In the genomic region with DNA sequence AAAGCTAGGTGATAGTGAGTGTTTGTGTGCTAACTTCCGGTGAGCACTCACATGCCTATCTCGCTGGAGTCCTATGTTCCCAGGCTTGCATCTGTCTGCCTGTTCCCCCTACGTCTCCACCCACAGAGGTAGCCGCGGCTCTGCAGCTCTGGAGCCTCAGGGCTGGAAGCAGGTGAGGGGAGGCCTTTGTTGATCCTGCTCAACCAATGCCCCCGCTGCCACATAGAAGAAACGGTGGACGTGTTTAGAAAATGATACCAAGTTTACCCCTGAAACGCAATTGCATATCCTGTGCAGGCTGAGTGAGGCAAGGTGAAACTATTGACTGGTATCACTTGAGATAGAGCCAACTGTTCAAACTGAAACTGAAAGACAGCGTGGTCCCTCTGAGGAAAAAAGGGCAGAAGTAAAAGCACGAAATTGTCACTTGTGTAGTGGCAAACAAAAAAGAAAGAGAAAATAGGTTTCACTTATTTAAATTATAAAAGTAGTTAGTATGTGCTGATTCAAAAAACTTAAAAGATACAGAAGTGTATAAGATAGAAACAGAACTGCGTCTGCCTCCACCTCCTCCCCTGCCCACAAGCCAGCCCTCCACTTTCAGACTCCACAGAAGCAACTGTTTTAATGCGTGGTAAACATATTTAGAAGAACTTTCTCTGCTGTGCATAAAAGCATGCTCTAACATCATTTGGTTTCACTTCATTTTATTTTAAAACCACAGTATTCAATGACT, we compare ENCODE assay signal across 8 cellular contexts. TPM values are rescaled to one million over a fixed set of nuclear protein-coding genes. Genes with fewer than 3 reads are reported as not detected.
DNase-seq lines count a peak whose midpoint lies in the region; ATAC-seq, FAIRE-seq and TF ChIP-seq lines count a peak whose summit lies in the region.

No MANE protein-coding gene starts in this region.

- H3K4me1 Mint-ChIP-seq in mesothelial cell of epicardium, result peaks cover 21% of the 10 kb centered on the region

- TF ChIP-seq CTCF in mesothelial cell of epicardium (IDR thresholded peaks at IDR 0.05; ENCODE audit: unreplicated experiment), result no peak
- no peak for TF ChIP-seq CTCF in D721Med (IDR thresholded peaks at IDR 0.05; ENCODE audit: insufficient read depth, missing control alignments)

- no peaks in the 10 kb centered on the region for H3K27me3 Mint-ChIP-seq in mesothelial cell of epicardium (ENCODE audit: low read depth)

- no peak overlapping the region for H3K27ac Mint-ChIP-seq in mesothelial cell of epicardium

- H3K4me3 ChIP-seq in mucosa of stomach (ENCODE audit: low read length), result peak overlapping the region; percentile 28
- H3K4me3 ChIP-seq in urinary bladder (ENCODE audit: low read depth, low read length), result peak overlapping the region; percentile 32

- WGBS in urinary bladder, result 78% methylated on average over 13 of the region's 13 CpGs

- DNase-seq in NCI-H69 (lab: John Stamatoyannopoulos, UW) (peak; percentile 16), mesothelial cell of epicardium (ENCODE audit: low spot score in 2 of 2, unreplicated experiment in 2 of 2) (no peak), D721Med (ENCODE audit: insufficient read length, low spot score) (no peak)
- peak; percentile 13 to 29 for DNase-seq in activated T-helper 1 cell treated with anti-CD3 and anti-CD28 coated beads, Interleukin-2, amount 50 U/mL, for 16 hours (ENCODE audit: low read depth in 1 of 2, low spot score in 1 of 2)

- H3K9me3 ChIP-seq in mucosa of stomach (ENCODE audit: control insufficient read depth, low read length), result no peaks in the 10 kb centered on the region

- peak overlapping the region; percentile 28 for H3K27ac ChIP-seq in urinary bladder (ENCODE audit: low read depth)

- ATAC-seq in GM18861 (IDR thresholded peaks at IDR 0.05; ENCODE audit: unreplicated experiment) (peak; percentile 94), HG02840 (IDR thresholded peaks at IDR 0.05; ENCODE audit: low FRiP score, unreplicated experiment) (peak; percentile 95)

- H3K36me3 Mint-ChIP-seq in mesothelial cell of epicardium, result no peaks in the 10 kb centered on the region

- peak overlapping the region; percentile 63 for H3K9ac ChIP-seq in mucosa of stomach (ENCODE audit: low read length)

- no peaks in the 10 kb centered on the region for H3K27me3 ChIP-seq in mucosa of stomach (ENCODE audit: control insufficient read depth, insufficient read depth, low read length)

- no peak for FAIRE-seq in D721Med (lab: Jason Lieb, UNC)

- H3K36me3 ChIP-seq in mucosa of stomach (ENCODE audit: control insufficient read depth, insufficient read depth, low read length) (no peaks in the 10 kb centered on the region), urinary bladder (ENCODE audit: insufficient read depth) (no peaks in the 10 kb centered on the region)

- no peak overlapping the region for H3K4me3 Mint-ChIP-seq in mesothelial cell of epicardium

- H3K4me1 ChIP-seq in mucosa of stomach (ENCODE audit: control insufficient read depth, insufficient read depth, low read length) (peaks cover 18% of the 10 kb centered on the region), urinary bladder (ENCODE audit: insufficient read depth) (no peaks in the 10 kb centered on the region)

- peaks cover 10% of the 10 kb centered on the region for H3K9me3 Mint-ChIP-seq in mesothelial cell of epicardium

RNA-seq across cellular contexts. Expression of gene ETS2, which starts 38.6 kb away (rescaled TPM):
- total RNA-seq in urinary bladder (91.7 TPM), mesothelial cell of epicardium (29.6 to 32.5 TPM (median 30.5 TPM) in 3 replicates)
- polyA plus RNA-seq in urinary bladder, result 113 TPM

Comparison
In these comparisons a context has a peak if more than half of its experiments do, and no peak if none do; other contexts are left out.
1. DNase-seq: peak in NCI-H69 (single experiment) and activated T-helper 1 cell treated with anti-CD3 and anti-CD28 coated beads, Interleukin-2, amount 50 U/mL, for 16 hours (2 of 2); none in mesothelial cell of epicardium (0 of 2) and D721Med (single experiment).